ENCODE assay signal across 9 cellular contexts in the genomic region with DNA sequence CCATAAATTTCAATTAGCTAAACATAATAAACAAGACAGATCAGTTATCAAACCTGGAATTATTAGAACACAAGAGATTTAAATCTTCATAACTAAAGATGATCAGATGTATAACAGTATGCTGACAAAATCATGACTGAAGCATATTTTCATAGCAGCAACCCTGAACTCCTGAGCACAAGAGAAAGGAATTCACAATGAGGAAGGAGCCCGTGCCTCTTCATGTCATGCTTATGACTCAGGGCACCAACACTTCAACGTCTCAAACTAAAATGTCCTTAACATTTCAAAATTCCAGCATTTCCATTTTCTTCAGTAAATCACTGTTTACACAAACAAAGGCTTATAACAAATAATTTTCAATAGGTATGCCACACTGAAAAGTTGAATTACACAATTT. TPM values are rescaled to one million over a fixed set of nuclear protein-coding genes. Genes with fewer than 3 reads are reported as not detected.
A peak's percentile ranks its signal among the peaks of the same experiment; 100 is the strongest.
DNase-seq lines count a peak whose midpoint lies in the region; ATAC-seq, FAIRE-seq and TF ChIP-seq lines count a peak whose summit lies in the region.
"Had no signal": no experiment of that assay in that cellular context is flagged by ENCODE, and none has a peak within 500 bp of the region (broad histone marks: within the 10 kb centered on the region; RNA-seq: fewer than 3 reads in every experiment).

No MANE protein-coding gene starts in this region.

- FAIRE-seq in GM18507 (lab: Jason Lieb, UNC), result peak; percentile 39
- peak; percentile 60 for FAIRE-seq in RCC 7860 (lab: Jason Lieb, UNC)
- FAIRE-seq: TTC549 had no signal

- no peak for ATAC-seq in omental fat pad (ENCODE audit: low FRiP score)

- H3K4me3 ChIP-seq in fibroblast of mammary gland (ENCODE audit: control insufficient read depth, low read depth, low read length), result no peak overlapping the region
- H3K4me3 ChIP-seq in skeletal muscle cell (ENCODE audit: low read depth, low read length), result no peak overlapping the region

- no peak for TF ChIP-seq CTCF in fibroblast of mammary gland (conservative IDR thresholded peaks at IDR 0.05; ENCODE audit: control insufficient read depth, insufficient read depth, low read depth, low read length)
- no peak for TF ChIP-seq CTCF in omental fat pad (IDR thresholded peaks at IDR 0.05)

- DNase-seq in GM18507 (ENCODE audit: extremely low spot score, insufficient read length, low read depth) (no peak), RCC 7860 (ENCODE audit: low spot score) (peak; percentile 46), fibroblast of mammary gland (ENCODE audit: low read depth) (peak; percentile 75), skeletal muscle cell (ENCODE audit: low read depth) (peak; percentile 18), NCI-H446 (lab: John Stamatoyannopoulos, UW) (no peak), NCI-H526 treated with DMSO at 0.1 percent for 48 hours (lab: John Stamatoyannopoulos, UW) (no peak), omental fat pad (ENCODE audit: low spot score) (no peak)
- DNase-seq: nephron progenitor cell had no signal

RNA-seq across cellular contexts. Expression of a gene that starts 6.7 kb away (rescaled TPM):
- total RNA-seq in omental fat pad, result 10 to 100 TPM; 31.1 to 47.3 (median 41.7) TPM

Comparison
In these comparisons a context has a peak if more than half of its experiments do, and no peak if none do; other contexts are left out.
1. DNase-seq: peak in RCC 7860 (single experiment), fibroblast of mammary gland (single experiment) and skeletal muscle cell (single experiment); none in GM18507 (single experiment), NCI-H446 (0 of 2), NCI-H526 treated with DMSO at 0.1 percent for 48 hours (single experiment) and omental fat pad (single experiment).